Comparison of ENCODE assay signal across 27 cellular contexts in genomic region chr3:112512320-112512719, GRCh38. TPM values are rescaled to one million over a fixed set of nuclear protein-coding genes. Genes with fewer than 3 reads are reported as not detected.
"Had no signal": no experiment of that assay in that cellular context is flagged by ENCODE, and none has a peak within 500 bp of the region (broad histone marks: within the 10 kb centered on the region; RNA-seq: fewer than 3 reads in every experiment).

No MANE protein-coding gene starts in this region.

- H3K4me1 ChIP-seq: adrenal gland, prostate gland, right lobe of liver, transverse colon, vagina had no signal

- H3K4me2 ChIP-seq: smooth muscle cell had no signal

- H3K27ac ChIP-seq: adrenal gland, coronary artery, esophagus muscularis mucosa, prostate gland, right lobe of liver, transverse colon, vagina had no signal

- H3K36me3 Mint-ChIP-seq: natural killer cell treated with Interleukin-12 subunit alpha and Interleukin-12 subunit beta and Interleukin-15 and Interleukin-18, amount 100 ng/mL, for 72 hours had no signal

- H3K27ac Mint-ChIP-seq: activated CD4-positive, alpha-beta memory T cell treated with anti-CD3 and anti-CD28 coated beads for 36 hours; activated CD4-positive, alpha-beta T cell treated with anti-CD3 and anti-CD28 coated beads for 36 hours; activated CD8-positive, alpha-beta memory T cell treated with anti-CD3 and anti-CD28 coated beads, Interleukin-2, amount 10 ng/mL, durations not matched to agents 7 days and 5 days; natural killer cell treated with Interleukin-12 subunit alpha and Interleukin-12 subunit beta and Interleukin-15 and Interleukin-18, amount 100 ng/mL, for 72 hours had no signal

- H3K9me3 Mint-ChIP-seq: natural killer cell treated with Interleukin-12 subunit alpha and Interleukin-12 subunit beta and Interleukin-15 and Interleukin-18, amount 100 ng/mL, for 72 hours had no signal

- H3K4me3 ChIP-seq: adrenal gland, coronary artery, esophagus muscularis mucosa, prostate gland, right lobe of liver, smooth muscle cell, transverse colon, vagina had no signal

- DNase-seq: activated CD4-positive, alpha-beta memory T cell treated with anti-CD3 and anti-CD28 coated beads for 36 hours; activated CD4-positive, alpha-beta T cell treated with anti-CD3 and anti-CD28 coated beads for 36 hours; activated CD8-positive, alpha-beta memory T cell treated with anti-CD3 and anti-CD28 coated beads, Interleukin-2, amount 10 ng/mL, durations not matched to agents 7 days and 5 days; activated effector memory CD4-positive, alpha-beta T cell treated with Interleukin-2 at 50 U/mL for 16 hours; activated naive CD4-positive, alpha-beta T cell treated with anti-CD3 and anti-CD28 coated beads, Interleukin-2, amount 50 U/mL, for 16 hours; activated T-cell treated with anti-CD3 and anti-CD28 coated beads, Interleukin-2, amount 50 U/mL, for 1 hour; adrenal gland; central memory CD4-positive, alpha-beta T cell; glutamatergic neuron; hypothalamus; kidney glomerular epithelial cell; left ventricle myocardium superior; mesenchymal stem cell; occipital lobe; right lobe of liver; stimulated activated CD4-positive, alpha-beta T cell treated with anti-CD3 and anti-CD28 coated beads, Interleukin-4, amount 100 ng/mL, for 4 hours; stimulated activated CD8-positive, alpha-beta memory T cell treated with anti-CD3 and anti-CD28 coated beads, Interleukin-4, amount 100 ng/mL, for 48 hours; stimulated activated naive CD4-positive, alpha-beta T cell treated with Interleukin-2 at 50 U/mL for 16 hours; substantia nigra; transverse colon had no signal

- H3K36me3 ChIP-seq: adrenal gland, esophagus muscularis mucosa, prostate gland, right lobe of liver, transverse colon, vagina had no signal

- H3K27me3 Mint-ChIP-seq: activated CD4-positive, alpha-beta memory T cell treated with anti-CD3 and anti-CD28 coated beads for 36 hours; activated CD4-positive, alpha-beta T cell treated with anti-CD3 and anti-CD28 coated beads for 36 hours; activated CD8-positive, alpha-beta memory T cell treated with anti-CD3 and anti-CD28 coated beads, Interleukin-2, amount 10 ng/mL, durations not matched to agents 7 days and 5 days; natural killer cell treated with Interleukin-12 subunit alpha and Interleukin-12 subunit beta and Interleukin-15 and Interleukin-18, amount 100 ng/mL, for 72 hours had no signal

- ATAC-seq: activated CD4-positive, alpha-beta T cell treated with anti-CD3 and anti-CD28 coated beads for 36 hours; activated CD8-positive, alpha-beta memory T cell treated with anti-CD3 and anti-CD28 coated beads, Interleukin-2, amount 10 ng/mL, durations not matched to agents 7 days and 5 days; left ventricle myocardium superior; natural killer cell treated with Interleukin-12 subunit alpha and Interleukin-12 subunit beta and Interleukin-15 and Interleukin-18, amount 100 ng/mL, for 72 hours; right lobe of liver had no signal

- H3K4me3 Mint-ChIP-seq: activated CD4-positive, alpha-beta memory T cell treated with anti-CD3 and anti-CD28 coated beads for 36 hours; activated CD4-positive, alpha-beta T cell treated with anti-CD3 and anti-CD28 coated beads for 36 hours; activated CD8-positive, alpha-beta memory T cell treated with anti-CD3 and anti-CD28 coated beads, Interleukin-2, amount 10 ng/mL, durations not matched to agents 7 days and 5 days; natural killer cell treated with Interleukin-12 subunit alpha and Interleukin-12 subunit beta and Interleukin-15 and Interleukin-18, amount 100 ng/mL, for 72 hours had no signal

- H3K9me3 ChIP-seq: adrenal gland, esophagus muscularis mucosa, prostate gland, right lobe of liver, transverse colon, vagina had no signal

- H3K27me3 ChIP-seq: adrenal gland, esophagus muscularis mucosa, right lobe of liver, transverse colon, vagina had no signal

RNA-seq across cellular contexts. Expression of gene BTLA, which starts 13.0 kb away (rescaled TPM):
- total RNA-seq: fibroblast of villous mesenchyme, left ventricle myocardium superior, smooth muscle cell had no signal
- polyA plus RNA-seq: smooth muscle cell had no signal
